8 cellular contexts compared by ENCODE assay signal in the genomic region with DNA sequence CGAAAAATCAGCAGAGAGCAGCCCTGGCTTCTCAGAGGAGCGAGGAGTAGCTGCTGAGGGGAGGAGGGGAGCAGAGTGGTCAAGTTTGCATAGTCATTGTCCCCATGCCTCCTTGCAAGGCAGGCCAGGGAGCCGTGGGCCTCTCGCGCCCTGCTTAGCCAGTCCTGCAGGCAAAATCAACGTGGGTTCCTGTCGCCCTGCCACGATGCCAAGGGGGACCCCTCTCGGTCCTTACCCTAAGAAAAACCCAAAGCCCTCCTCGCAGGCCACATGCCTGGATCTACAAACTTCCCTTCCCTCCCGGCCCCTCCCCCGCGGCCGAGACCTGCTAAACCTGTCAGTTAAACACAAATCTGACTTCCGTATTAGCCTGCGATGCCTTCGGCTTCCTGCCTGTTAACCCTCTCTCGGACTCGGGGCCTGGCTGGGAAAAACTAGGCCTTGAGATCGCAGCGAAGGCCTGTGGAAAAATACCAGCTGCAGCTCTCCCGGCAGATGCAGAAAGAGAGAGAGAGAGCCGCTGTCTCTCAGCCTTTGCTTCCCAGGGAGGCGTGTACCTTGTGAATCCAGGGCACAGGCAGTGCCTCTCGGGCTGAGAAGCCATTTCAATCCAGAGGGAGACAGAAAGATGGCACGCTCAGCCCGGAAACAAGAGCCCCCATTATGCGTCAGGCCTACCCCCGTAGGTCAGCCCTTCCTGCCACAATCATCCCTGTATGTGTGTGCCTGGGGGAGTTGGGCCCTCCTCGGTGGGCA. TPM values are rescaled to one million over a fixed set of nuclear protein-coding genes. Genes with fewer than 3 reads are reported as not detected.
A peak's percentile ranks its signal among the peaks of the same experiment; 100 is the strongest.
DNase-seq lines count a peak whose midpoint lies in the region; ATAC-seq, FAIRE-seq and TF ChIP-seq lines count a peak whose summit lies in the region.

No MANE protein-coding gene starts in this region.

- H3K4me3 ChIP-seq in HCT116 (replicated peaks in 1 of 2; ENCODE audit: low read depth in 1 of 2, low read length in 2 of 2) (peak overlapping the region; percentile 53 to 60), astrocyte of the spinal cord (ENCODE audit: low read depth, low read length) (no peak overlapping the region), iPS-15b (ENCODE audit: low read depth, low read length) (peak overlapping the region; percentile 23), gastrocnemius medialis (peak overlapping the region; percentile 28 to 46 (median 36))

- in situ Hi-C loops in astrocyte of the spinal cord (cut with HindIII; ENCODE audit: low sequenced_read_pairs): no loop called here
- in situ Hi-C loops in gastrocnemius medialis (cut with MboI; ENCODE audit: low sequenced_read_pairs in 4 of 4): loop anchor here in 1 of 4 donors (5.0 kb wide), 1 partner anchor 40 kb away; no protein-coding TSS in a partner anchor

- no peaks in the 10 kb centered on the region; a peak in 1 of 4 replicates for H3K36me3 ChIP-seq in HCT116 (ENCODE audit: control insufficient read depth in 1 of 2, insufficient read depth in 2 of 2, low read length in 2 of 2)
- H3K36me3 ChIP-seq in iPS-15b (ENCODE audit: control insufficient read depth, insufficient read depth, low read length): no peaks in the 10 kb centered on the region
- no peaks in the 10 kb centered on the region for H3K36me3 ChIP-seq in gastrocnemius medialis

- H3K4me1 ChIP-seq in HCT116 (ENCODE audit: control insufficient read depth in 1 of 2, insufficient read depth in 2 of 2, low read length in 2 of 2) (peaks cover 77 to 83% of the 10 kb centered on the region in 2 experiments), iPS-15b (ENCODE audit: control insufficient read depth, insufficient read depth, low read length) (peaks cover 71% of the 10 kb centered on the region), gastrocnemius medialis (peaks cover 97 to 99% of the 10 kb centered on the region in 2 donors)

- TF ChIP-seq POLR2A in HCT116 (IDR thresholded peaks at IDR 0.05; ENCODE audit: borderline replicate concordance, extremely low read depth, insufficient read depth, insufficient read length): peak; percentile 27
- TF ChIP-seq POLR2A in gastrocnemius medialis (IDR thresholded peaks at IDR 0.05): peak; percentile 25 to 71

- no peak for TF ChIP-seq CTCF in HCT116 (IDR thresholded peaks at IDR 0.05 in 2 of 3, conservative IDR thresholded peaks at IDR 0.05 in 1 of 3; ENCODE audit: borderline replicate concordance in 1 of 3, insufficient read depth in 1 of 3, low read depth in 2 of 3, low read length in 2 of 3)
- TF ChIP-seq CTCF in astrocyte of the spinal cord (IDR thresholded peaks at IDR 0.05; ENCODE audit: low read depth, low read length): no peak
- no peak for TF ChIP-seq CTCF in gastrocnemius medialis (IDR thresholded peaks at IDR 0.05 in 4 of 5, conservative IDR thresholded peaks at IDR 0.05 in 1 of 5)

- H3K9me2 ChIP-seq in HCT116 (ENCODE audit: insufficient read depth): no peaks in the 10 kb centered on the region

- peak; percentile 93 for FAIRE-seq in G401.6 (lab: Jason Lieb, UNC)

- TSS peak; percentile 58 for BruUV-seq in HCT116 (replicated peaks; lab: Mats Ljungman, UMichigan)

- H3K27ac ChIP-seq in HCT116 (ENCODE audit: low read depth, low read length) (peak overlapping the region; percentile 98), gastrocnemius medialis (peak overlapping the region; percentile 96 to 100 (median 97))

- H3K9ac ChIP-seq in HCT116 (ENCODE audit: low read length) (peak overlapping the region; percentile 84), iPS-15b (ENCODE audit: low read depth, low read length) (peak overlapping the region; percentile 85)

- H4K20me1 ChIP-seq in HCT116 (ENCODE audit: insufficient read depth): no peaks in the 10 kb centered on the region

- no peaks in the 10 kb centered on the region for H3K27me3 ChIP-seq in HCT116 (ENCODE audit: insufficient read depth, low read length)
- no peaks in the 10 kb centered on the region for H3K27me3 ChIP-seq in iPS-15b (ENCODE audit: control insufficient read depth, insufficient read depth, low read length)
- H3K27me3 ChIP-seq in gastrocnemius medialis: no peaks in the 10 kb centered on the region

- peak; percentile 58 for DNase-seq in HCT116 (ENCODE audit: low read depth, low spot score)
- DNase-seq in NCI-H1105 treated with DMSO at 0.1 percent for 48 hours (lab: John Stamatoyannopoulos, UW): peak; percentile 79
- peak; percentile 23 to 85 (median 41) for DNase-seq in T-helper 2 cell
- DNase-seq in astrocyte of the spinal cord (ENCODE audit: low read depth, low spot score): peak; percentile 87
- DNase-seq in gastrocnemius medialis: peak; percentile 74 to 89
- no peak for DNase-seq in RKO (ENCODE audit: low spot score)

- H3K4me2 ChIP-seq in HCT116 (ENCODE audit: low read length): peak overlapping the region; percentile 89

- intact Hi-C loops in HCT116 (cut with micrococcal nuclease) (no loop called here), gastrocnemius medialis (cut with DNase I; ENCODE audit: low total_unique reads) (loop anchor here (2.0 to 5.0 kb wide), 2 partner anchors 21 to 55 kb away; no protein-coding TSS in a partner anchor)

- ATAC-seq in HCT116: peak; percentile 43
- ATAC-seq in gastrocnemius medialis: peak; percentile 24 to 34

- no peak overlapping the region for H2AFZ ChIP-seq in HCT116 (ENCODE audit: low read depth, low read length, poor library complexity, severe bottlenecking)

- TF ChIP-seq RAD21 in HCT116 (IDR thresholded peaks at IDR 0.05; ENCODE audit: low read depth): no peak

- no peaks in the 10 kb centered on the region for H3K9me3 ChIP-seq in HCT116 (ENCODE audit: control insufficient read depth in 1 of 2, insufficient read depth in 1 of 2, low read depth in 1 of 2, low read length in 2 of 2)
- H3K9me3 ChIP-seq in iPS-15b (ENCODE audit: control insufficient read depth, insufficient read depth, low read length): no peaks in the 10 kb centered on the region
- no peaks in the 10 kb centered on the region for H3K9me3 ChIP-seq in gastrocnemius medialis

- RAD21 ChIA-PET in HCT116 (lab: Charles Lee; ENCODE audit: low non-redundant PET in 1 of 2, low total read pairs in 2 of 2, uncharacterized antibody in 2 of 2, unreplicated experiment in 2 of 2): no interaction called here

- peaks cover 39% of the 10 kb centered on the region for H3K79me2 ChIP-seq in HCT116 (ENCODE audit: insufficient read depth, low read length)

- CTCF ChIA-PET in HCT116 (lab: Charles Lee): interaction anchor here (0.7 to 2.3 kb wide), 2 partner anchors 26 to 84 kb away, joined by 3 to 11 read pairs; no protein-coding TSS in a partner anchor

- POLR2A ChIA-PET in HCT116 (lab: Charles Lee): interaction anchor here (1.1 to 6.1 kb wide), 9 partner anchors 8 to 78 kb away, joined by 3 to 65 read pairs (median 7); no protein-coding TSS in a partner anchor

TF ChIP-seq in HCT116, 20 proteins besides CTCF, POLR2A, EP300 and RAD21:
- TF ChIP-seq YY1 (IDR thresholded peaks at IDR 0.05; ENCODE audit: extremely low read depth, insufficient replicate concordance, low read depth, low read length) (peak; percentile 38), ZFX (IDR thresholded peaks at IDR 0.05) (peak; percentile 93), EGR1 (IDR thresholded peaks at IDR 0.05; ENCODE audit: low read depth) (no peak), EZH2phosphoT487 (IDR thresholded peaks at IDR 0.05; ENCODE audit: borderline replicate concordance) (no peak), POLR2AphosphoS5 (IDR thresholded peaks at IDR 0.05; ENCODE audit: low read depth, low read length) (peak; percentile 57), SP1 (IDR thresholded peaks at IDR 0.05; ENCODE audit: low read depth) (peak; percentile 75), ELF1 (IDR thresholded peaks at IDR 0.05; ENCODE audit: borderline replicate concordance, low read depth) (peak; percentile 71; the same call in 1 of the 2 replicates)
- TF ChIP-seq, protein P1, sequence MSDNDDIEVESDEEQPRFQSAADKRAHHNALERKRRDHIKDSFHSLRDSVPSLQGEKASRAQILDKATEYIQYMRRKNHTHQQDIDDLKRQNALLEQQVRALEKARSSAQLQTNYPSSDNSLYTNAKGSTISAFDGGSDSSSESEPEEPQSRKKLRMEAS (IDR thresholded peaks at IDR 0.05): peak; percentile 87
- TF ChIP-seq, protein P2, sequence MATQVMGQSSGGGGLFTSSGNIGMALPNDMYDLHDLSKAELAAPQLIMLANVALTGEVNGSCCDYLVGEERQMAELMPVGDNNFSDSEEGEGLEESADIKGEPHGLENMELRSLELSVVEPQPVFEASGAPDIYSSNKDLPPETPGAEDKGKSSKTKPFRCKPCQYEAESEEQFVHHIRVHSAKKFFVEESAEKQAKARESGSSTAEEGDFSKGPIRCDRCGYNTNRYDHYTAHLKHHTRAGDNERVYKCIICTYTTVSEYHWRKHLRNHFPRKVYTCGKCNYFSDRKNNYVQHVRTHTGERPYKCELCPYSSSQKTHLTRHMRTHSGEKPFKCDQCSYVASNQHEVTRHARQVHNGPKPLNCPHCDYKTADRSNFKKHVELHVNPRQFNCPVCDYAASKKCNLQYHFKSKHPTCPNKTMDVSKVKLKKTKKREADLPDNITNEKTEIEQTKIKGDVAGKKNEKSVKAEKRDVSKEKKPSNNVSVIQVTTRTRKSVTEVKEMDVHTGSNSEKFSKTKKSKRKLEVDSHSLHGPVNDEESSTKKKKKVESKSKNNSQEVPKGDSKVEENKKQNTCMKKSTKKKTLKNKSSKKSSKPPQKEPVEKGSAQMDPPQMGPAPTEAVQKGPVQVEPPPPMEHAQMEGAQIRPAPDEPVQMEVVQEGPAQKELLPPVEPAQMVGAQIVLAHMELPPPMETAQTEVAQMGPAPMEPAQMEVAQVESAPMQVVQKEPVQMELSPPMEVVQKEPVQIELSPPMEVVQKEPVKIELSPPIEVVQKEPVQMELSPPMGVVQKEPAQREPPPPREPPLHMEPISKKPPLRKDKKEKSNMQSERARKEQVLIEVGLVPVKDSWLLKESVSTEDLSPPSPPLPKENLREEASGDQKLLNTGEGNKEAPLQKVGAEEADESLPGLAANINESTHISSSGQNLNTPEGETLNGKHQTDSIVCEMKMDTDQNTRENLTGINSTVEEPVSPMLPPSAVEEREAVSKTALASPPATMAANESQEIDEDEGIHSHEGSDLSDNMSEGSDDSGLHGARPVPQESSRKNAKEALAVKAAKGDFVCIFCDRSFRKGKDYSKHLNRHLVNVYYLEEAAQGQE (IDR thresholded peaks at IDR 0.05; ENCODE audit: low read depth): no peak
TF ChIP-seq in HCT116: peak in this region for 6.

RNA-seq across cellular contexts. Expression of a gene that starts 1.0 kb away (rescaled TPM):
- total RNA-seq in HCT116 (2021; ENCODE audit: unreplicated experiment) (29.0 TPM), gastrocnemius medialis (10 to 100 TPM; 15.1 to 32.2 (median 19.7) TPM)
- 16.1 and 18.2 TPM in 2 replicates for polyA plus RNA-seq in HCT116 (2012)
